Comparison of ENCODE assay signal across 14 cellular contexts in the genomic region with DNA sequence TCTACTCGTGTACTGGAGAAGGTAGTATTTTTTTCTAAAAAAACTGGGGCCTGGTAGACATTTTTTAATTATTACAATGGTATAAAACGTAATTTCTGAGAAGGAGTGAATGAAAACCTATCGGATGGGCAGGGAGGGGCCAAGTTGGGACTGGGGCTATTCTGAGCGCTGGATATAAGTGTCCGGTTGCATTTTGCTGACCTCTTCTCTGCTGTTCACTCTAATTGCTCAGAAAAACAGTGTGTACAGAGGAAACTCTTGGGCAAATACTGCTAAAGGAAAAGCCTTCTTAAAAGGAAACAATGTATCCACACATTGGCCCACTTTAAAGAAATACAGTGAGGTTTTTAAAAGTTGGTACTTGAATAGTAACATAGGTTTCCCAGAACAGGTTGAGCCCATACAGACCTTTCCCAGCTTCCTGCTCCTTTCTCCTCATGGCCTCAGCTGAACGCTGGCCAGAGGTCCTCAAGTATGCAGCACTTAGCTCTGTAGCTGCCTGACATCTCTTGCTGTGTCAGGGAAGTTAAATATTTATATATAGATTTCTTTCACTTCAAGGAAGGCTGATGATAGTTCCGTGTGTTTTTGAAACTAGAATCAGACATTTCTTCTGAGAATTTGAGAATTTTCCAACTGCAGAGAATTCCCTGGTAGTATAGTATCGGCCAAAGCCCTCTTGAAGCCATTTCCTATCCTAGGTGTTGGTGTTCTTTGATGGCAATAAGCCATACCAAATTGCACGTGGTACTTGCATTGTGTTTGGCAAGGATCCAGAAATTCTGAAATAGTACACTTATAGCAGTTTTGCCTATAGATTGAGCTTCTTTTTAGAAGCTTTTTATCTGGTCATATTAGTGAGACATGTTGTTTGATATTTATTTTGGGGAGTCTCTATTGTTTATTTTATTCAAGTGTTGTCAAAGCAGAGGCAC.
A peak's percentile ranks its signal among the peaks of the same experiment; 100 is the strongest.
DNase-seq lines count a peak whose midpoint lies in the region; ATAC-seq, FAIRE-seq and TF ChIP-seq lines count a peak whose summit lies in the region.
"Had no signal": no experiment of that assay in that cellular context is flagged by ENCODE, and none has a peak within 500 bp of the region (broad histone marks: within the 10 kb centered on the region; RNA-seq: fewer than 3 reads in every experiment).

No MANE protein-coding gene starts in this region.

- BruUV-seq in OCI-LY7 (replicated peaks; lab: Mats Ljungman, UMichigan), result no TSS peak

- no peak overlapping the region for H3K4me3 ChIP-seq in Jurkat, Clone E6-1 (ENCODE audit: low read length)
- H3K4me3 ChIP-seq in psoas muscle (peak overlapping the region; percentile 51), OCI-LY7 (ENCODE audit: low read depth, low read length, poor library complexity, severe bottlenecking) (no peak overlapping the region)
- H3K4me3 ChIP-seq: uterus had no signal

- no peaks in the 10 kb centered on the region for H3K27me3 ChIP-seq in psoas muscle (ENCODE audit: insufficient read depth in 3 of 3, low read length in 2 of 3)
- H3K27me3 ChIP-seq: uterus had no signal

- no peak overlapping the region for H2AFZ ChIP-seq in OCI-LY7 (ENCODE audit: low read length)

- peaks cover 17% of the 10 kb centered on the region for H3K4me1 ChIP-seq in psoas muscle
- H3K4me1 ChIP-seq in OCI-LY7 (ENCODE audit: insufficient read depth, low read length, poor library complexity, severe bottlenecking), result no peaks in the 10 kb centered on the region
- H3K4me1 ChIP-seq: uterus had no signal

- TF ChIP-seq CTCF in psoas muscle (IDR thresholded peaks at IDR 0.05), result no peak
- TF ChIP-seq CTCF in OCI-LY7 (conservative IDR thresholded peaks at IDR 0.05; ENCODE audit: low read length), result no peak

- CTCF ChIA-PET in OCI-LY7 (lab: Charles Lee; ENCODE audit: unreplicated experiment), result no interaction called here

- intact Hi-C loops in left cardiac atrium (cut with DNase I) (no loop called here), psoas muscle (cut with DNase I) (loop anchor here in 1 of 2 donors (5.0 kb wide), 1 partner anchor 41 kb away; no protein-coding TSS in a partner anchor), OCI-LY7 (cut with micrococcal nuclease; ENCODE audit: unreplicated experiment) (no loop called here)

- no peaks in the 10 kb centered on the region for H3K79me2 ChIP-seq in OCI-LY7 (ENCODE audit: insufficient read depth, low read depth, low read length)

- POLR2A ChIA-PET in OCI-LY7 (lab: Charles Lee), result no interaction called here

- peak; percentile 70 to 78 for ATAC-seq in left cardiac atrium
- peak; percentile 84 to 96 (median 92) for ATAC-seq in psoas muscle

- H3K4me2 ChIP-seq in OCI-LY7 (ENCODE audit: low read length), result no peak overlapping the region

- peak overlapping the region; percentile 83 for H3K27ac ChIP-seq in psoas muscle
- H3K27ac ChIP-seq in OCI-LY7 (ENCODE audit: low read depth, low read length, poor library complexity, severe bottlenecking), result no peak overlapping the region
- H3K27ac ChIP-seq: uterus had no signal

- FAIRE-seq in H54 (lab: Jason Lieb, UNC), result no peak

- no peaks in the 10 kb centered on the region for H3K9me2 ChIP-seq in OCI-LY7 (ENCODE audit: insufficient read depth, low read length)

- no peaks in the 10 kb centered on the region for H4K20me1 ChIP-seq in OCI-LY7 (ENCODE audit: insufficient read depth, low read length)

- peak; percentile 5 for DNase-seq in Jurkat, Clone E6-1 (ENCODE audit: low read depth, low spot score)
- DNase-seq in NCI-H345 treated with DMSO at 0.1 percent for 48 hours (lab: John Stamatoyannopoulos, UW; ENCODE audit: unreplicated experiment), result peak; percentile 20
- DNase-seq in left cardiac atrium, result peak; percentile 40
- no peak for DNase-seq in psoas muscle
- no peak for DNase-seq in OCI-LY7 (ENCODE audit: low spot score)
- no peak for DNase-seq in GDM1 (lab: John Stamatoyannopoulos, UW)
- DNase-seq in H54 (ENCODE audit: insufficient read length, low spot score), result no peak
- DNase-seq: activated naive CD4-positive, alpha-beta T cell treated with anti-CD3 and anti-CD28 coated beads, Interleukin-2, amount 50 U/mL, for 16 hours; foreskin fibroblast; KBM-7; naive B cell; NCI-H1930; stimulated activated CD4-positive, alpha-beta T cell treated with anti-CD3 and anti-CD28 coated beads, Interleukin-2, amount 100 ng/mL, for 48 hours; uterus had no signal

- H3K36me3 ChIP-seq in psoas muscle (ENCODE audit: insufficient read depth in 1 of 2, low read depth in 1 of 2), result no peaks in the 10 kb centered on the region
- no peaks in the 10 kb centered on the region for H3K36me3 ChIP-seq in OCI-LY7 (ENCODE audit: insufficient read depth, low read length)
- H3K36me3 ChIP-seq: uterus had no signal

- 17 to 24% (median 18%) methylated on average over 9 of the region's 9 CpGs for WGBS in psoas muscle, 3 donors

- TF ChIP-seq POLR2A in H54 (IDR thresholded peaks at IDR 0.05; ENCODE audit: low read depth, low read length), result no peak

- H3K9me3 ChIP-seq in psoas muscle (no peaks in the 10 kb centered on the region), OCI-LY7 (ENCODE audit: low read length) (no peaks in the 10 kb centered on the region)
- H3K9me3 ChIP-seq: uterus had no signal

Comparison
In these comparisons a context has a peak if more than half of its experiments do, and no peak if none do; other contexts are left out.
1. DNase-seq: peak in Jurkat, Clone E6-1 (single experiment), NCI-H345 treated with DMSO at 0.1 percent for 48 hours (single experiment) and left cardiac atrium (single experiment); none in psoas muscle (0 of 2), OCI-LY7 (single experiment), GDM1 (single experiment) and H54 (single experiment).